Comparison of ENCODE assay signal across 8 cellular contexts in genomic region chr4:13627185-13627605, GRCh38. TPM values are rescaled to one million over a fixed set of nuclear protein-coding genes. Genes with fewer than 3 reads are reported as not detected.
DNase-seq lines count a peak whose midpoint lies in the region; ATAC-seq lines count a peak whose summit lies in the region.

No MANE protein-coding gene starts in this region.

- H2AFZ ChIP-seq in neuron (ENCODE audit: low read depth, low read length), result no peak overlapping the region

- peak overlapping the region; percentile 96 to 98 for H3K27ac ChIP-seq in esophagus (ENCODE audit: low read depth in 2 of 2, low read length in 1 of 2)

- peak; percentile 51 for ATAC-seq in GM18868 (IDR thresholded peaks at IDR 0.05; ENCODE audit: unreplicated experiment)
- ATAC-seq in HG03159 (IDR thresholded peaks at IDR 0.05; ENCODE audit: unreplicated experiment), result peak; percentile 51

- DNase-seq in ACHN (peak; percentile 32), T-helper 22 cell (ENCODE audit: low read depth) (peak; percentile 19), NCI-H1930 (lab: John Stamatoyannopoulos, UW) (no peak), inferior parietal cortex (ENCODE audit: extremely low spot score) (no peak)

- in situ Hi-C loops in ACHN (cut with HindIII; ENCODE audit: low pct_ligation_motif_present, low pct_unique_long_range_greater_than_20kb, low sequenced_read_pairs), result no loop called here

- 0% methylated on average over 36 to 45 of the region's 45 CpGs for WGBS in esophagus, 2 donors

- peak overlapping the region; percentile 87 to 93 for H3K4me3 ChIP-seq in esophagus (ENCODE audit: low read depth in 1 of 2, low read length in 2 of 2)
- H3K4me3 ChIP-seq in neuron (ENCODE audit: low read length), result peak overlapping the region; percentile 74

- H3K36me3 ChIP-seq in esophagus (ENCODE audit: control insufficient read depth in 2 of 2, insufficient read depth in 2 of 2, low read length in 1 of 2), result no peaks in the 10 kb centered on the region
- H3K36me3 ChIP-seq in neuron (ENCODE audit: insufficient read depth, low read length), result no peaks in the 10 kb centered on the region

- H3K4me1 ChIP-seq in esophagus (ENCODE audit: control insufficient read depth in 2 of 2, insufficient read depth in 2 of 2, low read length in 1 of 2) (peaks cover 0 to 3% of the 10 kb centered on the region in 2 donors), neuron (ENCODE audit: insufficient read depth, low read length) (peaks cover 17% of the 10 kb centered on the region)

- H3K9me3 ChIP-seq in esophagus (ENCODE audit: control insufficient read depth in 2 of 2, insufficient read depth in 1 of 2, low read depth in 1 of 2, low read length in 1 of 2) (no peaks in the 10 kb centered on the region), neuron (ENCODE audit: low read length) (no peaks in the 10 kb centered on the region)

- H3K27me3 ChIP-seq in esophagus (ENCODE audit: control insufficient read depth in 1 of 2, insufficient read depth in 2 of 2, low read length in 2 of 2) (no peaks in the 10 kb centered on the region), neuron (ENCODE audit: insufficient read depth, low read length) (no peaks in the 10 kb centered on the region)

RNA-seq across cellular contexts. Expression of gene BOD1L1, which starts 0.3 kb away (rescaled TPM):
- 1 to 10 TPM; 8.0 to 9.0 TPM for polyA plus RNA-seq in esophagus

Comparison
In these comparisons a context has a peak if more than half of its experiments do, and no peak if none do; other contexts are left out.
1. DNase-seq: peak in ACHN (single experiment) and T-helper 22 cell (single experiment); none in NCI-H1930 (0 of 2) and inferior parietal cortex (single experiment).